In genomic region chr6:151111670-151112069, GRCh38 we compare ENCODE assay signal across 21 cellular contexts.
"Had no signal": no experiment of that assay in that cellular context is flagged by ENCODE, and none has a peak within 500 bp of the region (broad histone marks: within the 10 kb centered on the region; RNA-seq: fewer than 3 reads in every experiment).

No MANE protein-coding gene starts in this region.

- ATAC-seq: activated CD4-positive, CD25-positive, alpha-beta regulatory T cell treated with anti-CD3 and anti-CD28 coated beads, Interleukin-2, amount 50 U/mL, for 24 hours; activated CD8-positive, alpha-beta T cell treated with anti-CD3 and anti-CD28 coated beads, Interleukin-2, amount 10 ng/mL, durations not matched to agents 7 days and 5 days; activated naive CD8-positive, alpha-beta T cell treated with anti-CD3 and anti-CD28 coated beads, Interleukin-2, amount 50 U/mL, for 24 hours; left lung; psoas muscle; right cardiac atrium; stimulated activated naive CD8-positive, alpha-beta T cell treated with anti-CD3 and anti-CD28 coated beads, Interleukin-15, amount 100 ng/mL, for 72 hours had no signal

- H3K4me3 ChIP-seq: coronary artery, left lung, ovary, psoas muscle, suprapubic skin, transverse colon, uterus had no signal

- H3K27ac ChIP-seq: coronary artery, left lung, ovary, psoas muscle, suprapubic skin, transverse colon, uterus had no signal

- H3K27me3 ChIP-seq: left lung, ovary, suprapubic skin, transverse colon, uterus had no signal

- H3K4me1 ChIP-seq: left lung, psoas muscle, suprapubic skin, transverse colon, uterus had no signal

- H3K36me3 ChIP-seq: left lung, ovary, suprapubic skin, transverse colon, uterus had no signal

- H3K9me3 ChIP-seq: left lung, ovary, psoas muscle, suprapubic skin, transverse colon, uterus had no signal

- DNase-seq: activated CD4-positive, alpha-beta T cell treated with anti-CD3 and anti-CD28 coated beads, Interleukin-2, amount 10 ng/mL, durations not matched to agents 7 days and 5 days; activated CD8-positive, alpha-beta T cell treated with anti-CD3 and anti-CD28 coated beads, Interleukin-2, amount 10 ng/mL, durations not matched to agents 7 days and 5 days; activated naive CD4-positive, alpha-beta T cell treated with anti-CD3 and anti-CD28 coated beads for 36 hours; activated naive CD8-positive, alpha-beta T cell treated with anti-CD3 and anti-CD28 coated beads, Interleukin-2, amount 50 U/mL, for 24 hours; activated T-cell treated with anti-CD3 and anti-CD28 coated beads, Interleukin-2, amount 50 U/mL, for 24 hours; anterior cingulate cortex; central memory CD4-positive, alpha-beta T cell; head of caudate nucleus; kidney; naive B cell; ovary; psoas muscle; right cardiac atrium; stimulated activated naive CD8-positive, alpha-beta T cell treated with anti-CD3 and anti-CD28 coated beads, Interleukin-15, amount 100 ng/mL, for 72 hours; T-helper 9 cell; transverse colon; uterus had no signal
